ENCODE assay signal across 22 cellular contexts in genomic region chr1:231362325-231362724, GRCh38. TPM values are rescaled to one million over a fixed set of nuclear protein-coding genes. Genes with fewer than 3 reads are reported as not detected.
DNase-seq lines count a peak whose midpoint lies in the region; ATAC-seq and TF ChIP-seq lines count a peak whose summit lies in the region.
"Had no signal": no experiment of that assay in that cellular context is flagged by ENCODE, and none has a peak within 500 bp of the region (broad histone marks: within the 10 kb centered on the region; RNA-seq: fewer than 3 reads in every experiment).

No MANE protein-coding gene starts in this region.

- DNase-seq in Right ventricle myocardium superior (no peak), cardiac septum (ENCODE audit: low spot score) (no peak), left cardiac atrium (no peak), memory B cell (ENCODE audit: low spot score in 2 of 2) (no peak), MM.1S (no peak), Karpas-422 (no peak)
- DNase-seq in stimulated activated effector memory CD8-positive, alpha-beta T cell treated with anti-CD3 and anti-CD28 coated beads, Interleukin-12 subunit alpha, Interleukin-12 subunit beta, amount 100 ng/mL, for 72 hours (ENCODE audit: low spot score in 2 of 2) = no peak
- DNase-seq: BE2C; C1 segment of cervical spinal cord; CD4-positive, CD25-positive, alpha-beta regulatory T cell; CD8-positive, alpha-beta memory T cell; COR-L47; DMS 273 treated with DMSO at 0.1 percent for 48 hours; DMS53; DND-41; EL; GM23248; HFFc6 had no signal

- H3K36me3 ChIP-seq in MM.1S (replicated peaks; ENCODE audit: insufficient read depth, low read length) (no peaks in the 10 kb centered on the region), Karpas-422 (ENCODE audit: insufficient read depth, low read length) (peaks cover 29% of the 10 kb centered on the region; the same call in 1 of the 2 replicates)
- H3K36me3 ChIP-seq: BE2C had no signal

- H3K27ac ChIP-seq in MM.1S (ENCODE audit: low read length) (no peak overlapping the region), Karpas-422 (ENCODE audit: low read length) (no peak overlapping the region)
- H3K27ac ChIP-seq: GM23248 had no signal

- H3K4me1 Mint-ChIP-seq in memory B cell = peaks cover 7% of the 10 kb centered on the region
- H3K4me1 Mint-ChIP-seq in stimulated activated effector memory CD8-positive, alpha-beta T cell treated with anti-CD3 and anti-CD28 coated beads, Interleukin-12 subunit alpha, Interleukin-12 subunit beta, amount 100 ng/mL, for 72 hours = no peaks in the 10 kb centered on the region

- H3K27ac Mint-ChIP-seq in memory B cell = peak overlapping the region; percentile 65
- peak overlapping the region; percentile 75 for H3K27ac Mint-ChIP-seq in stimulated activated effector memory CD8-positive, alpha-beta T cell treated with anti-CD3 and anti-CD28 coated beads, Interleukin-12 subunit alpha, Interleukin-12 subunit beta, amount 100 ng/mL, for 72 hours
- H3K27ac Mint-ChIP-seq: HFFc6, IgD-negative memory B cell had no signal

- ATAC-seq in Right ventricle myocardium superior (ENCODE audit: poor library complexity) = peak; percentile 51
- ATAC-seq in left cardiac atrium = peak; percentile 33 to 71
- ATAC-seq in memory B cell (ENCODE audit: low read depth) = no peak
- ATAC-seq in stimulated activated effector memory CD8-positive, alpha-beta T cell treated with anti-CD3 and anti-CD28 coated beads, Interleukin-12 subunit alpha, Interleukin-12 subunit beta, amount 100 ng/mL, for 72 hours = no peak
- no peak for ATAC-seq in HG03460 (IDR thresholded peaks at IDR 0.05; ENCODE audit: unreplicated experiment)
- ATAC-seq: HCT116, HepG2 had no signal

- H3K79me2 ChIP-seq in MM.1S (ENCODE audit: low read length) (no peaks in the 10 kb centered on the region), Karpas-422 (ENCODE audit: low read length) (peaks cover 57% of the 10 kb centered on the region)

- H2AFZ ChIP-seq in MM.1S (ENCODE audit: low read length) (no peak overlapping the region), Karpas-422 (ENCODE audit: low read length) (no peak overlapping the region)
- H2AFZ ChIP-seq: GM23248 had no signal

- H4K20me1 ChIP-seq in MM.1S (ENCODE audit: insufficient read depth, low read length) = no peaks in the 10 kb centered on the region
- no peaks in the 10 kb centered on the region for H4K20me1 ChIP-seq in Karpas-422 (ENCODE audit: insufficient read depth, low read depth, low read length)

- H3K9me3 Mint-ChIP-seq in memory B cell = no peaks in the 10 kb centered on the region
- no peaks in the 10 kb centered on the region for H3K9me3 Mint-ChIP-seq in stimulated activated effector memory CD8-positive, alpha-beta T cell treated with anti-CD3 and anti-CD28 coated beads, Interleukin-12 subunit alpha, Interleukin-12 subunit beta, amount 100 ng/mL, for 72 hours
- H3K9me3 Mint-ChIP-seq: CD4-positive, CD25-positive, alpha-beta regulatory T cell; CD8-positive, alpha-beta memory T cell; HFFc6; IgD-negative memory B cell had no signal

- no peaks in the 10 kb centered on the region for H3K27me3 Mint-ChIP-seq in memory B cell
- H3K27me3 Mint-ChIP-seq: CD4-positive, CD25-positive, alpha-beta regulatory T cell; CD8-positive, alpha-beta memory T cell; IgD-negative memory B cell had no signal

- peaks cover 15% of the 10 kb centered on the region for H3K36me3 Mint-ChIP-seq in memory B cell
- H3K36me3 Mint-ChIP-seq in stimulated activated effector memory CD8-positive, alpha-beta T cell treated with anti-CD3 and anti-CD28 coated beads, Interleukin-12 subunit alpha, Interleukin-12 subunit beta, amount 100 ng/mL, for 72 hours = peaks cover 83% of the 10 kb centered on the region
- H3K36me3 Mint-ChIP-seq: IgD-negative memory B cell had no signal

- no peaks in the 10 kb centered on the region for H3K9me2 ChIP-seq in MM.1S (replicated peaks; ENCODE audit: insufficient read depth, low read length)
- H3K9me2 ChIP-seq in Karpas-422 (replicated peaks; ENCODE audit: insufficient read depth, low read length) = no peaks in the 10 kb centered on the region

- H3K9ac ChIP-seq in MM.1S (ENCODE audit: low read length) = no peak overlapping the region
- H3K9ac ChIP-seq in Karpas-422 (ENCODE audit: low read length) = no peak overlapping the region
- H3K9ac ChIP-seq: GM23248 had no signal

- H3F3A ChIP-seq in MM.1S (ENCODE audit: insufficient read depth, low read length) = no peaks in the 10 kb centered on the region

- H3K9me3 ChIP-seq in MM.1S (replicated peaks; ENCODE audit: insufficient read depth, low read length) (no peaks in the 10 kb centered on the region), Karpas-422 (ENCODE audit: low read length) (no peaks in the 10 kb centered on the region)
- H3K9me3 ChIP-seq: BE2C had no signal

- H3K4me1 ChIP-seq in MM.1S (ENCODE audit: low read length) = no peaks in the 10 kb centered on the region
- peaks cover 9% of the 10 kb centered on the region for H3K4me1 ChIP-seq in Karpas-422 (ENCODE audit: low read length)

- no peak overlapping the region for H3K4me3 Mint-ChIP-seq in memory B cell
- H3K4me3 Mint-ChIP-seq in stimulated activated effector memory CD8-positive, alpha-beta T cell treated with anti-CD3 and anti-CD28 coated beads, Interleukin-12 subunit alpha, Interleukin-12 subunit beta, amount 100 ng/mL, for 72 hours = no peak overlapping the region
- H3K4me3 Mint-ChIP-seq: CD4-positive, CD25-positive, alpha-beta regulatory T cell; CD8-positive, alpha-beta memory T cell; HFFc6; IgD-negative memory B cell had no signal

- TF ChIP-seq CTCF in MM.1S (IDR thresholded peaks at IDR 0.05; ENCODE audit: low read length) = no peak

- intact Hi-C loops in Right ventricle myocardium superior (cut with DNase I) = no loop called here
- intact Hi-C loops in cardiac septum (cut with DNase I) = loop anchor here (5.0 kb wide), 1 partner anchor 60 kb away; the partner anchor contains the start of gene EGLN1
- intact Hi-C loops in left cardiac atrium (cut with DNase I) = loop anchor here in 1 of 2 donors (10.0 kb wide), 1 partner anchor 52 kb away; no protein-coding TSS in a partner anchor

- H3K27me3 ChIP-seq in MM.1S (replicated peaks; ENCODE audit: insufficient read depth, low read length) = no peaks in the 10 kb centered on the region
- H3K27me3 ChIP-seq in Karpas-422 (ENCODE audit: low read length) = no peaks in the 10 kb centered on the region
- H3K27me3 ChIP-seq: BE2C had no signal

- H3K4me2 ChIP-seq in MM.1S (ENCODE audit: low read depth, low read length) (no peak overlapping the region), Karpas-422 (ENCODE audit: low read depth, low read length, poor library complexity, severe bottlenecking) (no peak overlapping the region)

- H3K4me3 ChIP-seq in MM.1S (ENCODE audit: low read length) = no peak overlapping the region
- no peak overlapping the region for H3K4me3 ChIP-seq in Karpas-422 (ENCODE audit: low read length)
- H3K4me3 ChIP-seq: GM23248 had no signal

RNA-seq across cellular contexts. Expression of gene SPRTN, which starts 24.2 kb away (rescaled TPM):
- 6.9 TPM for total RNA-seq in Right ventricle myocardium superior
- 6.8 TPM for total RNA-seq in cardiac septum
- 1 to 10 TPM; 6.8 to 7.7 TPM for total RNA-seq in left cardiac atrium
- total RNA-seq in Karpas-422 (2014; rRNA removed; shearing (Covaris generic); ENCODE audit: low replicate concordance) = 17.4 and 18.9 TPM in 2 replicates

RNA-seq across cellular contexts. Expression of gene EXOC8, which starts 24.7 kb away (rescaled TPM):
- total RNA-seq in Right ventricle myocardium superior (10.7 TPM), cardiac septum (11.5 TPM), left cardiac atrium (10 to 100 TPM; 12.0 to 17.0 TPM)
- 12.1 and 12.6 TPM in 2 replicates for total RNA-seq in Karpas-422 (2014; rRNA removed; shearing (Covaris generic); ENCODE audit: low replicate concordance)

RNA-seq across cellular contexts. Expression of gene EGLN1, which starts 59.8 kb away (rescaled TPM):
- total RNA-seq in Right ventricle myocardium superior (75.2 TPM), cardiac septum (47.5 TPM), left cardiac atrium (10 to 100 TPM; 53.6 to 85.0 TPM)
- 48.3 and 59.0 TPM in 2 replicates for total RNA-seq in Karpas-422 (2014; rRNA removed; shearing (Covaris generic); ENCODE audit: low replicate concordance)

Comparison
In these comparisons a context has a peak if more than half of its experiments do, and no peak if none do; other contexts are left out.
1. ATAC-seq: peak in Right ventricle myocardium superior (single experiment) and left cardiac atrium (2 of 2); none in memory B cell (single experiment), stimulated activated effector memory CD8-positive, alpha-beta T cell treated with anti-CD3 and anti-CD28 coated beads, Interleukin-12 subunit alpha, Interleukin-12 subunit beta, amount 100 ng/mL, for 72 hours (single experiment) and HG03460 (single experiment).